Comparison of ENCODE assay signal across 34 cellular contexts in genomic region chr1:158942490-158942889, GRCh38. TPM values are rescaled to one million over a fixed set of nuclear protein-coding genes. Genes with fewer than 3 reads are reported as not detected.
"Had no signal": no experiment of that assay in that cellular context is flagged by ENCODE, and none has a peak within 500 bp of the region (broad histone marks: within the 10 kb centered on the region; RNA-seq: fewer than 3 reads in every experiment).

No MANE protein-coding gene starts in this region.

- H3K9me3 ChIP-seq: adrenal gland, body of pancreas, breast epithelium, Peyer's patch, SJSA1, SK-N-SH had no signal

- H3K4me1 Mint-ChIP-seq: activated naive CD4-positive, alpha-beta T cell treated with anti-CD3 and anti-CD28 coated beads, Interleukin-2, amount 10 ng/mL, durations not matched to agents 7 days and 5 days had no signal

- H3K27ac Mint-ChIP-seq: activated CD4-positive, alpha-beta memory T cell treated with anti-CD3 and anti-CD28 coated beads, Interleukin-2, amount 10 ng/mL, durations not matched to agents 7 days and 5 days; activated naive CD4-positive, alpha-beta T cell treated with anti-CD3 and anti-CD28 coated beads, Interleukin-2, amount 10 ng/mL, durations not matched to agents 7 days and 5 days; activated naive CD8-positive, alpha-beta T cell treated with anti-CD3 and anti-CD28 coated beads, Interleukin-2, amount 10 ng/mL, durations not matched to agents 7 days and 5 days; T-helper 1 cell treated with Interleukin-12 subunit alpha and Interleukin-12 subunit beta and Interleukin-4 antibody, amounts not matched to agents 30 μg/mL and 1 μg/mL, for 36 hours; T-helper 2 cell treated with Interferon-gamma antibody and Interleukin-4, amounts not matched to agents 5 μg/mL and 100 μg/mL, for 36 hours had no signal

- H3K27me3 ChIP-seq: adrenal gland, body of pancreas, breast epithelium, Peyer's patch had no signal

- H3K27me3 Mint-ChIP-seq: activated CD4-positive, alpha-beta memory T cell treated with anti-CD3 and anti-CD28 coated beads, Interleukin-2, amount 10 ng/mL, durations not matched to agents 7 days and 5 days; activated naive CD4-positive, alpha-beta T cell treated with anti-CD3 and anti-CD28 coated beads, Interleukin-2, amount 10 ng/mL, durations not matched to agents 7 days and 5 days; activated naive CD8-positive, alpha-beta T cell treated with anti-CD3 and anti-CD28 coated beads, Interleukin-2, amount 10 ng/mL, durations not matched to agents 7 days and 5 days had no signal

- H3K4me3 Mint-ChIP-seq: activated CD4-positive, alpha-beta memory T cell treated with anti-CD3 and anti-CD28 coated beads, Interleukin-2, amount 10 ng/mL, durations not matched to agents 7 days and 5 days; activated naive CD4-positive, alpha-beta T cell treated with anti-CD3 and anti-CD28 coated beads, Interleukin-2, amount 10 ng/mL, durations not matched to agents 7 days and 5 days; activated naive CD8-positive, alpha-beta T cell treated with anti-CD3 and anti-CD28 coated beads, Interleukin-2, amount 10 ng/mL, durations not matched to agents 7 days and 5 days; T-helper 1 cell treated with Interleukin-12 subunit alpha and Interleukin-12 subunit beta and Interleukin-4 antibody, amounts not matched to agents 30 μg/mL and 1 μg/mL, for 36 hours; T-helper 2 cell treated with Interferon-gamma antibody and Interleukin-4, amounts not matched to agents 5 μg/mL and 100 μg/mL, for 36 hours had no signal

- H3K4me1 ChIP-seq: adrenal gland, body of pancreas, breast epithelium, Peyer's patch, SJSA1 had no signal

- H3K4me3 ChIP-seq: adrenal gland, body of pancreas, breast epithelium, Peyer's patch, SJSA1 had no signal

- ATAC-seq: body of pancreas, PC-3 had no signal

- DNase-seq: activated CD4-positive, alpha-beta memory T cell treated with anti-CD3 and anti-CD28 coated beads, Interleukin-2, amount 10 ng/mL, durations not matched to agents 7 days and 5 days; activated CD4-positive, alpha-beta T cell treated with anti-CD3 and anti-CD28 coated beads for 4 hours; activated CD4-positive, alpha-beta T cell treated with anti-CD3 and anti-CD28 coated beads, Interleukin-2, amount 50 U/mL, for 1 hour; activated CD4-positive, CD25-positive, alpha-beta regulatory T cell treated with anti-CD3 and anti-CD28 coated beads, Interleukin-2, amount 50 U/mL, for 72 hours; activated CD8-positive, alpha-beta memory T cell treated with anti-CD3 and anti-CD28 coated beads, Interleukin-2, amount 50 U/mL, for 48 hours; activated gamma-delta T cell treated with Interleukin-2 at 50 U/mL for 16 hours; activated naive CD4-positive, alpha-beta T cell treated with anti-CD3 and anti-CD28 coated beads, Interleukin-2, amount 10 ng/mL, durations not matched to agents 7 days and 5 days; activated naive CD8-positive, alpha-beta T cell treated with anti-CD3 and anti-CD28 coated beads, Interleukin-2, amount 10 ng/mL, durations not matched to agents 7 days and 5 days; adrenal gland; body of pancreas; central memory CD4-positive, alpha-beta T cell; MM.1S; MV-4-11; NCI-H1092; NCI-H1436 treated with DMSO at 0.1 percent for 48 hours; NCI-H187; NCI-H2029 treated with DMSO at 0.1 percent for 48 hours; NCI-H2107; NCI-H2171; NCI-H524 treated with DMSO at 0.1 percent for 48 hours; NK-92 treated with Interleukin-12 subunit alpha and Interleukin-12 subunit beta, amount 100 ng/mL, for 24 hours; Peyer's patch; RPMI8226; SHP77 treated with DMSO at 0.1 percent for 48 hours; SK-N-SH had no signal

- H3K36me3 ChIP-seq: adrenal gland, breast epithelium, Peyer's patch, SJSA1 had no signal

- H3K9me3 Mint-ChIP-seq: activated CD4-positive, alpha-beta memory T cell treated with anti-CD3 and anti-CD28 coated beads, Interleukin-2, amount 10 ng/mL, durations not matched to agents 7 days and 5 days; activated naive CD4-positive, alpha-beta T cell treated with anti-CD3 and anti-CD28 coated beads, Interleukin-2, amount 10 ng/mL, durations not matched to agents 7 days and 5 days; activated naive CD8-positive, alpha-beta T cell treated with anti-CD3 and anti-CD28 coated beads, Interleukin-2, amount 10 ng/mL, durations not matched to agents 7 days and 5 days; T-helper 1 cell treated with Interleukin-12 subunit alpha and Interleukin-12 subunit beta and Interleukin-4 antibody, amounts not matched to agents 30 μg/mL and 1 μg/mL, for 36 hours; T-helper 2 cell treated with Interferon-gamma antibody and Interleukin-4, amounts not matched to agents 5 μg/mL and 100 μg/mL, for 36 hours had no signal

- H3K27ac ChIP-seq: adrenal gland, body of pancreas, breast epithelium, KMS-11, Peyer's patch, SJSA1 had no signal

RNA-seq across cellular contexts. Expression of gene PYHIN1, which starts 11.1 kb away (rescaled TPM):
- total RNA-seq: astrocyte, cerebellum, NCI-H460, PC-3, SJSA1 had no signal
- polyA plus RNA-seq: SK-N-SH had no signal
